18 cellular contexts compared by ENCODE assay signal in the genomic region with DNA sequence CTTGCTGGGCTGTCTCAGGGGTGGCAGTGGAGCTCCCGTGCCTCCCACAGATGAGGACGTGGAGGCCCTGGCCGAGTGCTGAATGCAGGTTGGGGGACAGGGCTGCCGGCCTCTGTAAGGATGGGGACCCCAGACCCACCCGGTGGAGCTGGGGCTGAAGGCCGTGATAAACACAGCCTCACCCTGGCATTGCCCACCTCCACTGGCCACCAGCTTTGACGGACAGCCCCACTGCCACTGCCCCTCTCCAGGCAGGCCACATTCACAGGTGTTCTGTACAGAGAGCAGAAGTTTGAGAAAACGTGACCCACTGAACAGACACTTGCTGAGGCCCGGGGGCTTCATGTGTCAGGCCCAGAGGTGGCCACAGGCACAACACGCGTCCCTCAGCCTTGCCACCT.
DNase-seq lines count a peak whose midpoint lies in the region; ATAC-seq and TF ChIP-seq lines count a peak whose summit lies in the region.
"Had no signal": no experiment of that assay in that cellular context is flagged by ENCODE, and none has a peak within 500 bp of the region (broad histone marks: within the 10 kb centered on the region; RNA-seq: fewer than 3 reads in every experiment).

No MANE protein-coding gene starts in this region.

- ATAC-seq in left cardiac atrium (no peak), HG03139 (IDR thresholded peaks at IDR 0.05; ENCODE audit: unreplicated experiment) (no peak), GM19328 (IDR thresholded peaks at IDR 0.05; ENCODE audit: unreplicated experiment) (no peak)

- H3K36me3 Mint-ChIP-seq in chondrocyte (ENCODE audit: low read depth): peaks cover 3% of the 10 kb centered on the region

- H3K27me3 Mint-ChIP-seq in chondrocyte (ENCODE audit: low read depth): no peaks in the 10 kb centered on the region
- H3K27me3 Mint-ChIP-seq: CD4-positive, CD25-positive, alpha-beta regulatory T cell had no signal

- intact Hi-C loops in left cardiac atrium (cut with DNase I) (no loop called here), cardiac septum (cut with DNase I) (no loop called here), posterior vena cava (cut with DNase I) (no loop called here)

- no peak overlapping the region for H3K27ac Mint-ChIP-seq in chondrocyte (ENCODE audit: unreplicated experiment)
- H3K27ac Mint-ChIP-seq: HFFc6 had no signal

- TF ChIP-seq CTCF in chondrocyte (IDR thresholded peaks at IDR 0.05): no peak

- H3K9me3 Mint-ChIP-seq in chondrocyte (ENCODE audit: low read depth): peaks cover 6% of the 10 kb centered on the region

- DNase-seq in left cardiac atrium (peak; percentile 11), cardiac septum (ENCODE audit: low spot score) (no peak), chondrocyte (ENCODE audit: low spot score) (peak; percentile 64), posterior vena cava (ENCODE audit: low spot score) (peak; percentile 67), NCI-H2029 treated with DMSO at 0.1 percent for 48 hours (lab: John Stamatoyannopoulos, UW) (no peak), Ammon's horn (ENCODE audit: low spot score) (no peak)
- DNase-seq: Calu3; CD4-positive, CD25-positive, alpha-beta regulatory T cell; GF-D8; HFFc6; MG63; NCI-H1105; NCI-H187 treated with DMSO at 0.1 percent for 48 hours; NCI-H2171; NCI-H774; SIG-M5 had no signal

- H3K4me1 Mint-ChIP-seq in chondrocyte (ENCODE audit: low read depth): peaks cover 19% of the 10 kb centered on the region
- H3K4me1 Mint-ChIP-seq: CD4-positive, CD25-positive, alpha-beta regulatory T cell had no signal

- H3K4me3 Mint-ChIP-seq in chondrocyte (ENCODE audit: unreplicated experiment): no peak overlapping the region
- H3K4me3 Mint-ChIP-seq: CD4-positive, CD25-positive, alpha-beta regulatory T cell; HFFc6 had no signal

Comparison
In these comparisons a context has a peak if more than half of its experiments do, and no peak if none do; other contexts are left out.
1. DNase-seq: peak in left cardiac atrium (single experiment), chondrocyte (single experiment) and posterior vena cava (single experiment); none in cardiac septum (single experiment), NCI-H2029 treated with DMSO at 0.1 percent for 48 hours (single experiment) and Ammon's horn (single experiment).